ENCODE assay signal across 1 cellular context in genomic region chr20:10454135-10454750, GRCh38.
TF ChIP-seq lines count a peak whose summit lies in the region.

No MANE protein-coding gene starts in this region.

TF ChIP-seq in A549, 52 proteins besides CTCF, POLR2A, EP300 and RAD21 (continued from another document):
- TF ChIP-seq, protein P1, sequence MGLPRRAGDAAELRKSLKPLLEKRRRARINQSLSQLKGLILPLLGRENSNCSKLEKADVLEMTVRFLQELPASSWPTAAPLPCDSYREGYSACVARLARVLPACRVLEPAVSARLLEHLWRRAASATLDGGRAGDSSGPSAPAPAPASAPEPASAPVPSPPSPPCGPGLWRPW (IDR thresholded peaks at IDR 0.05) = no peak
- no peak for TF ChIP-seq MYC (IDR thresholded peaks at IDR 0.05; ENCODE audit: borderline replicate concordance, low read length)
- TF ChIP-seq HOXA7 (CRISPR knock-in tag; IDR thresholded peaks at IDR 0.05) = no peak
- no peak for TF ChIP-seq HDAC2 (IDR thresholded peaks at IDR 0.05)
- no peak for TF ChIP-seq KDM1A (IDR thresholded peaks at IDR 0.05; ENCODE audit: low read depth)
- no peak for TF ChIP-seq CBX8 (IDR thresholded peaks at IDR 0.05)
- no peak for TF ChIP-seq CHD4 (IDR thresholded peaks at IDR 0.05; ENCODE audit: borderline replicate concordance)
- no peak for TF ChIP-seq RNF2 (IDR thresholded peaks at IDR 0.05; ENCODE audit: borderline replicate concordance, low read depth)
- no peak for TF ChIP-seq HEYL (CRISPR knock-in tag; IDR thresholded peaks at IDR 0.05)
- no peak for TF ChIP-seq SREBF2 (IDR thresholded peaks at IDR 0.05)
- no peak for TF ChIP-seq ZSCAN20 (CRISPR knock-in tag; IDR thresholded peaks at IDR 0.05)
- no peak for TF ChIP-seq CBX2 (IDR thresholded peaks at IDR 0.05; ENCODE audit: borderline replicate concordance, low read depth)
